In the genomic region with DNA sequence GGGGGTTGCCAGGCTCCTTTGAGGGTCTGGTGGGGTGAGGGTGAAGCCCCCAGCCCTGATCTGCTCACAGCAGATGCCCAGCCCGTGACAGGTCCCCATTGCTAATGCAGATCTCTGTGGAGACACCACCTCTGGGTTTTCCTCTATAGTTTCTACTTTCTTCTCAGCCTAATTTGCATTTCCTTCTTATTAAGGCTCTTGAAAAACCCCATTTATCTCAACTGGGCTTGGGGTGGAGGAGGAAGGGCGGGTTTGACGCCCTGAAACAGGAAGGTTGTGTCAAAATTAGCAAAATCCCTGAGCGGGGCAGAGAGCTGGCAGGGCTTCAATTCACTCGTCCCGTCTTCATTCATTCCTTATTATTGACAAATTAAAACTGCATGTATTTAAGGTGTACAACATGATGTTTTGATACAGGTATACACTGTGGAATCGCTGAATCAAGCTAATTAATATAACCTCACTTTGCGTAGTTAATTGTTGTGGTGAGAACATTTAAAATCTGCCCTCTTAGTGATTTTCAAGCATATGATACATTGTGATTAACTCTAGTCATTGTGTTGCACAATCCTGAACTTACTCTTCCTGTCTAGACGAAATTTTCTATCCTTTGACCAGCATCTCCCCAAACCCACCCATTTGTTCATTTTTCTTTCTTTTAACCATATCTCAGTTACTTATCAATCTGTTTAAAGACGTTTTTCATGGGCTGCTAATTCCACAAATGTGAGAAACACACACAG, we compare ENCODE assay signal across 17 cellular contexts. TPM values are rescaled to one million over a fixed set of nuclear protein-coding genes. Genes with fewer than 3 reads are reported as not detected.
DNase-seq lines count a peak whose midpoint lies in the region; ATAC-seq lines count a peak whose summit lies in the region.
"Not testable (repeated sequence)": the region's sequence is repeated elsewhere in the genome, so short reads cannot be mapped to it uniquely, and the experiment has no call there.
"Had no signal": no experiment of that assay in that cellular context is flagged by ENCODE, and none has a peak within 500 bp of the region (broad histone marks: within the 10 kb centered on the region; RNA-seq: fewer than 3 reads in every experiment).

No MANE protein-coding gene starts in this region.

- peaks cover 48% of the 10 kb centered on the region for H3K4me1 ChIP-seq in CD4-positive, CD25-positive, alpha-beta regulatory T cell (ENCODE audit: control insufficient read depth, insufficient read depth, low read length, poor library complexity, severe bottlenecking)
- H3K4me1 ChIP-seq in effector memory CD4-positive, alpha-beta T cell (ENCODE audit: control insufficient read depth, insufficient read depth, low read length, poor library complexity, severe bottlenecking): peaks cover 33% of the 10 kb centered on the region
- H3K4me1 ChIP-seq in thymus (ENCODE audit: control insufficient read depth, insufficient read depth, low read length): not testable (repeated sequence)

- peaks cover 14% of the 10 kb centered on the region for H3K36me3 Mint-ChIP-seq in CD4-positive, CD25-positive, alpha-beta regulatory T cell
- not testable (repeated sequence) for H3K36me3 Mint-ChIP-seq in activated CD4-positive, alpha-beta T cell treated with anti-CD3 and anti-CD28 coated beads for 36 hours (ENCODE audit: low read depth); activated naive CD4-positive, alpha-beta T cell treated with anti-CD3 and anti-CD28 coated beads for 36 hours (ENCODE audit: low read depth)
- peaks cover 4 to 20% (median 8%) of the 10 kb centered on the region in 3 donors for H3K36me3 Mint-ChIP-seq in naive thymus-derived CD8-positive, alpha-beta T cell

- peak overlapping the region; percentile 75 to 95 (median 90) for H3K4me3 Mint-ChIP-seq in CD4-positive, CD25-positive, alpha-beta regulatory T cell
- H3K4me3 Mint-ChIP-seq in activated CD4-positive, alpha-beta T cell treated with anti-CD3 and anti-CD28 coated beads for 36 hours: peak overlapping the region; percentile 46
- peak overlapping the region; percentile 71 for H3K4me3 Mint-ChIP-seq in activated naive CD4-positive, alpha-beta T cell treated with anti-CD3 and anti-CD28 coated beads for 36 hours
- peak overlapping the region; percentile 84 to 98 (median 96) for H3K4me3 Mint-ChIP-seq in naive thymus-derived CD8-positive, alpha-beta T cell

- POLR2A ChIA-PET in activated CD4-positive, alpha-beta T cell treated with anti-CD3 and anti-CD28 coated beads for 36 hours (lab: Charles Lee): not testable (repeated sequence)
- POLR2A ChIA-PET in naive thymus-derived CD8-positive, alpha-beta T cell (lab: Charles Lee): interaction anchor here (1.9 to 4.7 kb wide), 2 partner anchors 10 to 26 kb away, joined by 8 to 32 read pairs; no protein-coding TSS in a partner anchor

- not testable (repeated sequence) for H3K9me3 Mint-ChIP-seq in CD4-positive, CD25-positive, alpha-beta regulatory T cell; activated CD4-positive, alpha-beta T cell treated with anti-CD3 and anti-CD28 coated beads for 36 hours (ENCODE audit: low read depth); activated naive CD4-positive, alpha-beta T cell treated with anti-CD3 and anti-CD28 coated beads for 36 hours; naive thymus-derived CD8-positive, alpha-beta T cell

- intact Hi-C loops in activated CD4-positive, alpha-beta T cell treated with anti-CD3 and anti-CD28 coated beads for 36 hours (cut with DNase I, micrococcal nuclease): loop anchor here in 1 of 2 experiments (2.0 kb wide), 1 partner anchor 27 kb away; no protein-coding TSS in a partner anchor
- intact Hi-C loops in activated naive CD4-positive, alpha-beta T cell treated with anti-CD3 and anti-CD28 coated beads for 36 hours (cut with micrococcal nuclease): loop anchor here (5.0 kb wide), 2 partner anchors 115 to 495 kb away; a partner anchor contains a TSS

- DNase-seq in CD4-positive, CD25-positive, alpha-beta regulatory T cell; activated CD4-positive, alpha-beta T cell treated with anti-CD3 and anti-CD28 coated beads for 36 hours; activated naive CD4-positive, alpha-beta T cell treated with anti-CD3 and anti-CD28 coated beads for 36 hours; effector memory CD4-positive, alpha-beta T cell; naive thymus-derived CD8-positive, alpha-beta T cell: not testable (repeated sequence)
- DNase-seq in OCI-M1 (lab: John Stamatoyannopoulos, UW): peak; percentile 39

- not testable (repeated sequence) for H3K27me3 Mint-ChIP-seq in CD4-positive, CD25-positive, alpha-beta regulatory T cell; activated CD4-positive, alpha-beta T cell treated with anti-CD3 and anti-CD28 coated beads for 36 hours; activated naive CD4-positive, alpha-beta T cell treated with anti-CD3 and anti-CD28 coated beads for 36 hours (ENCODE audit: low read depth); naive thymus-derived CD8-positive, alpha-beta T cell

- not testable (repeated sequence) for H3K27me3 ChIP-seq in CD4-positive, CD25-positive, alpha-beta regulatory T cell (ENCODE audit: control insufficient read depth, insufficient read depth, low read length); effector memory CD4-positive, alpha-beta T cell (replicated peaks; ENCODE audit: control insufficient read depth, insufficient read depth, low read length, poor library complexity, severe bottlenecking); thymus (ENCODE audit: control insufficient read depth, insufficient read depth)

- peak; percentile 26 to 41 for ATAC-seq in CD4-positive, CD25-positive, alpha-beta regulatory T cell (ENCODE audit: low read depth in 2 of 2)
- ATAC-seq in activated CD4-positive, alpha-beta T cell treated with anti-CD3 and anti-CD28 coated beads for 36 hours: peak; percentile 49
- ATAC-seq in naive thymus-derived CD8-positive, alpha-beta T cell: peak; percentile 21 to 22

- peak overlapping the region; percentile 63 for H3K27ac ChIP-seq in CD4-positive, CD25-positive, alpha-beta regulatory T cell (ENCODE audit: insufficient read depth, low read length, poor library complexity, severe bottlenecking)
- H3K27ac ChIP-seq in KOPT-K1 (ENCODE audit: low read depth, low read length, poor library complexity, severe bottlenecking): peak overlapping the region; percentile 90
- H3K27ac ChIP-seq in effector memory CD4-positive, alpha-beta T cell (ENCODE audit: insufficient read depth, low read length, poor library complexity, severe bottlenecking): peak overlapping the region; percentile 57
- not testable (repeated sequence) for H3K27ac ChIP-seq in thymus (ENCODE audit: low read depth)

- H3K27ac Mint-ChIP-seq in CD4-positive, CD25-positive, alpha-beta regulatory T cell: peak overlapping the region; percentile 85 to 92 (median 91)
- peak overlapping the region; percentile 62 for H3K27ac Mint-ChIP-seq in activated CD4-positive, alpha-beta T cell treated with anti-CD3 and anti-CD28 coated beads for 36 hours
- peak overlapping the region; percentile 75 for H3K27ac Mint-ChIP-seq in activated naive CD4-positive, alpha-beta T cell treated with anti-CD3 and anti-CD28 coated beads for 36 hours
- H3K27ac Mint-ChIP-seq in naive thymus-derived CD8-positive, alpha-beta T cell: peak overlapping the region; percentile 83 to 97 (median 94)

- CTCF ChIA-PET in activated CD4-positive, alpha-beta T cell treated with anti-CD3 and anti-CD28 coated beads for 36 hours (lab: Charles Lee): interaction anchor here (0.7 to 0.9 kb wide), 2 partner anchors 9 to 12 kb away, joined by 3 read pairs; no protein-coding TSS in a partner anchor
- CTCF ChIA-PET in activated naive CD4-positive, alpha-beta T cell treated with anti-CD3 and anti-CD28 coated beads for 36 hours (lab: Charles Lee): interaction anchor here (1.1 kb wide), 1 partner anchor 29 kb away, joined by 3 read pairs; no protein-coding TSS in a partner anchor

- H3K36me3 ChIP-seq in CD4-positive, CD25-positive, alpha-beta regulatory T cell (ENCODE audit: control insufficient read depth, insufficient read depth, low read length); effector memory CD4-positive, alpha-beta T cell (ENCODE audit: control insufficient read depth, insufficient read depth, low read length): not testable (repeated sequence)
- H3K36me3 ChIP-seq in KOPT-K1 (ENCODE audit: insufficient read depth, low read length): peaks cover 43% of the 10 kb centered on the region
- peaks cover 28% of the 10 kb centered on the region for H3K36me3 ChIP-seq in thymus (ENCODE audit: control insufficient read depth, insufficient read depth)

- WGBS in thymus: 36% methylated on average over 6 of the region's 10 CpGs

- H3K4me3 ChIP-seq in CD4-positive, CD25-positive, alpha-beta regulatory T cell (ENCODE audit: low read depth, low read length): peak overlapping the region; percentile 83
- H3K4me3 ChIP-seq in effector memory CD4-positive, alpha-beta T cell (ENCODE audit: insufficient read depth, low read depth, low read length, poor library complexity, severe bottlenecking): peak overlapping the region; percentile 25
- H3K4me3 ChIP-seq in thymus (ENCODE audit: low read length): peak overlapping the region; percentile 30

- peaks cover 23 to 61% (median 32%) of the 10 kb centered on the region in 4 donors for H3K4me1 Mint-ChIP-seq in CD4-positive, CD25-positive, alpha-beta regulatory T cell
- peaks cover 46% of the 10 kb centered on the region for H3K4me1 Mint-ChIP-seq in activated CD4-positive, alpha-beta T cell treated with anti-CD3 and anti-CD28 coated beads for 36 hours
- H3K4me1 Mint-ChIP-seq in activated naive CD4-positive, alpha-beta T cell treated with anti-CD3 and anti-CD28 coated beads for 36 hours (ENCODE audit: low read depth): peaks cover 49% of the 10 kb centered on the region
- H3K4me1 Mint-ChIP-seq in naive thymus-derived CD8-positive, alpha-beta T cell: peaks cover 29 to 63% (median 53%) of the 10 kb centered on the region in 4 donors

- not testable (repeated sequence) for H3K9me3 ChIP-seq in CD4-positive, CD25-positive, alpha-beta regulatory T cell (ENCODE audit: control insufficient read depth in 2 of 2, low read length in 2 of 2); KOPT-K1 (ENCODE audit: insufficient read depth, low read length, poor library complexity, severe bottlenecking); effector memory CD4-positive, alpha-beta T cell (ENCODE audit: control insufficient read depth, low read length); thymus (ENCODE audit: control insufficient read depth)

RNA-seq across cellular contexts. Expression of a gene that starts 2.9 kb away (rescaled TPM):
- total RNA-seq in CD4-positive, CD25-positive, alpha-beta regulatory T cell: 33.2 TPM
- polyA plus RNA-seq in CD4-positive, CD25-positive, alpha-beta regulatory T cell: 10 to 100 TPM; 39.3 to 61.8 (median 45.3) TPM
- total RNA-seq in activated CD4-positive, alpha-beta T cell treated with anti-CD3 and anti-CD28 coated beads for 36 hours: 1 to 10 TPM; 3.5 to 4.7 TPM
- 1 to 10 TPM; 5.2 to 5.7 TPM for total RNA-seq in activated naive CD4-positive, alpha-beta T cell treated with anti-CD3 and anti-CD28 coated beads for 36 hours
- 10 to 100 TPM; 67.4 to 71.1 TPM for total RNA-seq in naive thymus-derived CD8-positive, alpha-beta T cell
- 100 to 1,000 TPM in 1 of 3 donors, 10 to 100 TPM in 2; 58.3 to 104 (median 59.9) TPM for polyA plus RNA-seq in naive thymus-derived CD8-positive, alpha-beta T cell
- 128 TPM for polyA plus RNA-seq in thymus
- total RNA-seq: fibroblast of lung, lung microvascular endothelial cell, NCI-H460, SK-MEL-5, smooth muscle cell had no signal
- polyA plus RNA-seq: fibroblast of lung, keratinocyte, smooth muscle cell had no signal

RNA-seq across cellular contexts. Expression of a gene that starts 22.9 kb away (rescaled TPM):
- not detected for total RNA-seq in CD4-positive, CD25-positive, alpha-beta regulatory T cell
- not detected for polyA plus RNA-seq in CD4-positive, CD25-positive, alpha-beta regulatory T cell
- not detected for total RNA-seq in activated CD4-positive, alpha-beta T cell treated with anti-CD3 and anti-CD28 coated beads for 36 hours
- total RNA-seq in activated naive CD4-positive, alpha-beta T cell treated with anti-CD3 and anti-CD28 coated beads for 36 hours: not detected
- total RNA-seq in naive thymus-derived CD8-positive, alpha-beta T cell: under 1 TPM in 1 of 2 experiments, not detected in 1; 0.44 TPM
- not detected for polyA plus RNA-seq in naive thymus-derived CD8-positive, alpha-beta T cell
- 0.89 TPM for polyA plus RNA-seq in thymus
- total RNA-seq: fibroblast of lung, H7, lung microvascular endothelial cell, NCI-H460, osteoblast, SK-MEL-5, smooth muscle cell, stomach had no signal
- polyA plus RNA-seq: fibroblast of lung, keratinocyte, smooth muscle cell, stomach had no signal

RNA-seq across cellular contexts. Expression of a gene that starts 48.9 kb away (rescaled TPM):
- total RNA-seq in CD4-positive, CD25-positive, alpha-beta regulatory T cell: not detected
- polyA plus RNA-seq in CD4-positive, CD25-positive, alpha-beta regulatory T cell: under 1 TPM in 1 of 4 donors, not detected in 3; 0.67 TPM
- not detected for total RNA-seq in activated CD4-positive, alpha-beta T cell treated with anti-CD3 and anti-CD28 coated beads for 36 hours
- not detected for total RNA-seq in activated naive CD4-positive, alpha-beta T cell treated with anti-CD3 and anti-CD28 coated beads for 36 hours
- total RNA-seq in naive thymus-derived CD8-positive, alpha-beta T cell: not detected
- under 1 TPM in 1 of 3 donors, not detected in 2; 0.32 TPM for polyA plus RNA-seq in naive thymus-derived CD8-positive, alpha-beta T cell
- polyA plus RNA-seq in thymus: 9.2 TPM
- total RNA-seq: fibroblast of lung, H7, lung microvascular endothelial cell, NCI-H460, SK-MEL-5, smooth muscle cell had no signal
- polyA plus RNA-seq: fibroblast of lung, keratinocyte, smooth muscle cell had no signal

RNA-seq across cellular contexts. Expression of a gene that starts 53.4 kb away (rescaled TPM):
- total RNA-seq in CD4-positive, CD25-positive, alpha-beta regulatory T cell: not detected
- polyA plus RNA-seq in CD4-positive, CD25-positive, alpha-beta regulatory T cell: under 1 TPM in 3 of 4 donors, not detected in 1; 0.17 to 1.00 (median 0.31) TPM
- under 1 TPM; 0.19 to 0.59 TPM for total RNA-seq in activated CD4-positive, alpha-beta T cell treated with anti-CD3 and anti-CD28 coated beads for 36 hours
- total RNA-seq in activated naive CD4-positive, alpha-beta T cell treated with anti-CD3 and anti-CD28 coated beads for 36 hours: not detected
- not detected for total RNA-seq in naive thymus-derived CD8-positive, alpha-beta T cell
- polyA plus RNA-seq in naive thymus-derived CD8-positive, alpha-beta T cell: under 1 TPM in 2 of 3 donors, not detected in 1; 0.04 to 0.65 TPM
- polyA plus RNA-seq in thymus: 0.43 TPM
- total RNA-seq: fibroblast of lung, lung microvascular endothelial cell, NCI-H460, osteoblast had no signal
- polyA plus RNA-seq: fibroblast of lung had no signal

Comparison
In these comparisons a context has a peak if more than half of its experiments do, and no peak if none do; other contexts are left out.
1. H3K4me3 ChIP-seq: peak in every context shown above with its lines; median percentile 83 in CD4-positive, CD25-positive, alpha-beta regulatory T cell; 30 in thymus; 25 in effector memory CD4-positive, alpha-beta T cell.